ENCODE assay signal across 25 cellular contexts in genomic region chr11:94310191-94310875, GRCh38. TPM values are rescaled to one million over a fixed set of nuclear protein-coding genes. Genes with fewer than 3 reads are reported as not detected.
"Had no signal": no experiment of that assay in that cellular context is flagged by ENCODE, and none has a peak within 500 bp of the region (broad histone marks: within the 10 kb centered on the region; RNA-seq: fewer than 3 reads in every experiment).

No MANE protein-coding gene starts in this region.

- H3K36me3 Mint-ChIP-seq: natural killer cell treated with Interleukin-12 subunit alpha and Interleukin-12 subunit beta and Interleukin-15 and Interleukin-18, amount 100 ng/mL, for 72 hours had no signal

- DNase-seq: effector memory CD8-positive, alpha-beta T cell; esophagus squamous epithelium; foreskin fibroblast; hippocampal formation; left colon; mesenchymal stem cell; midbrain; occipital lobe; pancreas; right cardiac atrium; small intestine; stimulated activated CD4-positive, alpha-beta T cell treated with anti-CD3 and anti-CD28 coated beads, Interleukin-12 subunit alpha, Interleukin-12 subunit beta, amount 100 ng/mL, for 4 hours; stimulated activated naive CD4-positive, alpha-beta T cell; stomach; substantia nigra; transverse colon had no signal

- ATAC-seq: effector memory CD8-positive, alpha-beta T cell; gastroesophageal sphincter; left colon; natural killer cell treated with Interleukin-12 subunit alpha and Interleukin-12 subunit beta and Interleukin-15 and Interleukin-18, amount 100 ng/mL, for 72 hours; pancreas; right cardiac atrium had no signal

- H3K4me3 Mint-ChIP-seq: dendritic cell treated with granulocyte-macrophage colony-stimulating factor and Interleukin-4, amounts not matched to agents 40 ng/mL and 50 ng/mL, for 4 days; effector memory CD8-positive, alpha-beta T cell; natural killer cell treated with Interleukin-12 subunit alpha and Interleukin-12 subunit beta and Interleukin-15 and Interleukin-18, amount 100 ng/mL, for 72 hours had no signal

- H3K27ac Mint-ChIP-seq: dendritic cell treated with granulocyte-macrophage colony-stimulating factor and Interleukin-4, amounts not matched to agents 40 ng/mL and 50 ng/mL, for 4 days; effector memory CD8-positive, alpha-beta T cell; natural killer cell treated with Interleukin-12 subunit alpha and Interleukin-12 subunit beta and Interleukin-15 and Interleukin-18, amount 100 ng/mL, for 72 hours; progenitor cell of endocrine pancreas had no signal

- H3K9me3 Mint-ChIP-seq: dendritic cell treated with granulocyte-macrophage colony-stimulating factor and Interleukin-4, amounts not matched to agents 40 ng/mL and 50 ng/mL, for 4 days; effector memory CD8-positive, alpha-beta T cell; natural killer cell treated with Interleukin-12 subunit alpha and Interleukin-12 subunit beta and Interleukin-15 and Interleukin-18, amount 100 ng/mL, for 72 hours had no signal

RNA-seq across cellular contexts. Expression of gene IZUMO1R, which starts 6.0 kb away (rescaled TPM):
- total RNA-seq: epithelial cell of proximal tubule; esophagus squamous epithelium; gastroesophageal sphincter; kidney epithelial cell; left colon; lung; natural killer cell treated with Interleukin-12 subunit alpha and Interleukin-12 subunit beta and Interleukin-15 and Interleukin-18, amount 100 ng/mL, for 72 hours; occipital lobe; pancreas; progenitor cell of endocrine pancreas; right cardiac atrium; stomach; thoracic aorta; transverse colon; ureter had no signal
- polyA plus RNA-seq: lung, pancreas, right cardiac atrium, small intestine, stomach had no signal
